In the genomic region with DNA sequence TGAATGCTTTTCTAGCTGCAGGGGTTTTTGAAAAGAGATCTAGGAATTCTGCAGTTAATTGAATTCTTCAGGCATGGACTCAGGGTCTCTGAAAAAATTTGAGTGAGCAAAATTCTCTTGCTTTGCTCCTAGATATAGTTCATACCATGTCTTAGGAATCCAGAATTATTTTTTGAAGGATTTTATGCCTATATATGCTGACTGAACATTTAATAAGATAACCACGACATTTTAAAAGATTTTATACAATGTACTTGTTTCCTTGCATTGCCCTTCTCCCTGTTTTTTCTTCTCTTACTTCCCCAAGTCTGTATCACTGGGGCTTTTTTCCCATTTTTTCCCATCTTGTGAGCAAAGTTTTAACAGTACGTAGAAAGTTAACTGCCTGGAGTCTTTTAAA, we compare ENCODE assay signal across 24 cellular contexts.
"Had no signal": no experiment of that assay in that cellular context is flagged by ENCODE, and none has a peak within 500 bp of the region (broad histone marks: within the 10 kb centered on the region; RNA-seq: fewer than 3 reads in every experiment).

No MANE protein-coding gene starts in this region.

- H3K9me3 ChIP-seq: heart left ventricle, left ventricle myocardium inferior, ovary, sigmoid colon, spleen, thoracic aorta, tibial artery, upper lobe of right lung had no signal

- H3K4me3 ChIP-seq: heart left ventricle, left ventricle myocardium inferior, lung, ovary, sigmoid colon, spleen, thoracic aorta, tibial artery, upper lobe of right lung had no signal

- H3K4me1 ChIP-seq: heart left ventricle, left ventricle myocardium inferior, spleen, tibial artery, upper lobe of right lung had no signal

- H3K27me3 ChIP-seq: heart left ventricle, ovary, sigmoid colon, spleen, tibial artery, upper lobe of right lung had no signal

- DNase-seq: heart left ventricle; islet precursor cell; left ventricle myocardium inferior; mesendoderm; naive B cell; natural killer cell; nephron progenitor cell; ovary; right cardiac atrium; sigmoid colon; small intestine; spleen; stimulated activated CD4-positive, alpha-beta T cell treated with anti-CD3 and anti-CD28 coated beads, Interleukin-4, amount 100 ng/mL, for 24 hours; stimulated activated naive CD4-positive, alpha-beta T cell treated with Interleukin-2 at 50 U/mL for 16 hours; stimulated activated naive CD8-positive, alpha-beta T cell treated with anti-CD3 and anti-CD28 coated beads, Interleukin-15, amount 100 ng/mL, for 72 hours; tibial artery; trophoblast cell; upper lobe of right lung had no signal

- FAIRE-seq: small intestine, urothelium cell line had no signal

- H3K27me3 Mint-ChIP-seq: naive B cell; progenitor cell of endocrine pancreas; stimulated activated naive CD8-positive, alpha-beta T cell treated with anti-CD3 and anti-CD28 coated beads, Interleukin-15, amount 100 ng/mL, for 72 hours had no signal

- H3K4me1 Mint-ChIP-seq: stimulated activated effector memory CD8-positive, alpha-beta T cell treated with anti-CD3 and anti-CD28 coated beads, Interleukin-12 subunit alpha, Interleukin-12 subunit beta, amount 100 ng/mL, for 72 hours; stimulated activated naive CD8-positive, alpha-beta T cell treated with anti-CD3 and anti-CD28 coated beads, Interleukin-15, amount 100 ng/mL, for 72 hours had no signal

- H3K9me3 Mint-ChIP-seq: mesothelial cell of epicardium; naive B cell; natural killer cell; nephron progenitor cell; stimulated activated effector memory CD8-positive, alpha-beta T cell treated with anti-CD3 and anti-CD28 coated beads, Interleukin-12 subunit alpha, Interleukin-12 subunit beta, amount 100 ng/mL, for 72 hours; stimulated activated naive CD8-positive, alpha-beta T cell treated with anti-CD3 and anti-CD28 coated beads, Interleukin-15, amount 100 ng/mL, for 72 hours had no signal

- H3K36me3 Mint-ChIP-seq: mesothelial cell of epicardium, naive B cell, natural killer cell had no signal

- H3K4me3 Mint-ChIP-seq: mesothelial cell of epicardium; naive B cell; natural killer cell; nephron progenitor cell; stimulated activated effector memory CD8-positive, alpha-beta T cell treated with anti-CD3 and anti-CD28 coated beads, Interleukin-12 subunit alpha, Interleukin-12 subunit beta, amount 100 ng/mL, for 72 hours; stimulated activated naive CD8-positive, alpha-beta T cell treated with anti-CD3 and anti-CD28 coated beads, Interleukin-15, amount 100 ng/mL, for 72 hours had no signal

- H3K27ac Mint-ChIP-seq: mesothelial cell of epicardium; naive B cell; natural killer cell; nephron progenitor cell; progenitor cell of endocrine pancreas; stimulated activated effector memory CD8-positive, alpha-beta T cell treated with anti-CD3 and anti-CD28 coated beads, Interleukin-12 subunit alpha, Interleukin-12 subunit beta, amount 100 ng/mL, for 72 hours; stimulated activated naive CD8-positive, alpha-beta T cell treated with anti-CD3 and anti-CD28 coated beads, Interleukin-15, amount 100 ng/mL, for 72 hours had no signal

- H3K36me3 ChIP-seq: heart left ventricle, left ventricle myocardium inferior, ovary, sigmoid colon, spleen, thoracic aorta, tibial artery, upper lobe of right lung had no signal

- ATAC-seq: heart left ventricle; natural killer cell; right cardiac atrium; stimulated activated effector memory CD8-positive, alpha-beta T cell treated with anti-CD3 and anti-CD28 coated beads, Interleukin-12 subunit alpha, Interleukin-12 subunit beta, amount 100 ng/mL, for 72 hours; stimulated activated naive CD8-positive, alpha-beta T cell treated with anti-CD3 and anti-CD28 coated beads, Interleukin-15, amount 100 ng/mL, for 72 hours; upper lobe of right lung had no signal

- H3K27ac ChIP-seq: heart left ventricle, left ventricle myocardium inferior, ovary, sigmoid colon, spleen, thoracic aorta, tibial artery, upper lobe of right lung had no signal
